In the genomic region with DNA sequence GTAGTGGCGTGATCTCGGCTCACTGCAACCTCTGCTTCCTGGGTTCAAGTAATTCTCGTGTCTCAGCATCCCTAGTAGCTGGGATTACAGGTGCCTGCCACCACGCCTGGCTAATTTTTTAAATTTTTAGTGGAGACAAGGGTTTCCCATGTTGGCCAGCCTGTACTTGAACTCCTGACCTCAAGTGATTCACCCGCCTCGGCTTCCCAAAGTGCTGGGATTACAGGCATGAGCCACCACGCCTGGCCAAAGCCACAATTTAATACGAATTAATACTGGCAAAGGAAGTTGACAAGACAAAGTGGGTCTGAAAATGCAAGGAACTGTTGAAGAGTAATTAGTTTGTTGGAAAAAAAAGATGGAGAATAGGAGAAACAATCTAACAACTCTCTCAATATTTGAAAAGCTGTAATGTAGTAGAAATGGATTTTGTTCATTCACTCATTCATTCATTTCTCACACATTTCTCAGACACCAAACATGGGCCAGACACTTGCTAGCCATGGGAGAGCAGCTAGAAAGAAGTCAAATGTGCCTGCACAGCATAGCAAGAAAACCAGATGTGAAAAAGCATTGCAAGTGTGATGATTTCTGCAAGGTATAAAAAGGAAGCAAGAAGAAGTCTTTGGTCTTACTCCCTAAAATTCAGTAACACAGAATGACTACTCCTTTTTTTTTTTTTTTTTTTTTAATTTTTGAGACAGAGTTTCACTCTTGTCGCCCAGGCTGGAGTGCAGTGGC, we compare ENCODE assay signal across 30 cellular contexts.
"Had no signal": no experiment of that assay in that cellular context is flagged by ENCODE, and none has a peak within 500 bp of the region (broad histone marks: within the 10 kb centered on the region; RNA-seq: fewer than 3 reads in every experiment).

No MANE protein-coding gene starts in this region.

- H3K27me3 ChIP-seq: adrenal gland had no signal

- H3K4me2 ChIP-seq: PC-9 had no signal

- H2AFZ ChIP-seq: PC-9 had no signal

- H3K4me3 ChIP-seq: adrenal gland, PC-9, SK-N-MC had no signal

- H3K27me3 Mint-ChIP-seq: activated CD4-positive, alpha-beta T cell treated with anti-CD3 and anti-CD28 coated beads for 36 hours; activated naive CD8-positive, alpha-beta T cell treated with anti-CD3 and anti-CD28 coated beads, Interleukin-2, amount 10 ng/mL, durations not matched to agents 7 days and 5 days had no signal

- H3K36me3 ChIP-seq: adrenal gland, WERI-Rb-1 had no signal

- H3K27ac Mint-ChIP-seq: activated CD4-positive, alpha-beta memory T cell treated with anti-CD3 and anti-CD28 coated beads, Interleukin-2, amount 10 ng/mL, durations not matched to agents 7 days and 5 days; activated CD4-positive, alpha-beta T cell treated with anti-CD3 and anti-CD28 coated beads for 36 hours; activated naive CD4-positive, alpha-beta T cell treated with anti-CD3 and anti-CD28 coated beads, Interleukin-2, amount 10 ng/mL, durations not matched to agents 7 days and 5 days; activated naive CD8-positive, alpha-beta T cell treated with anti-CD3 and anti-CD28 coated beads, Interleukin-2, amount 10 ng/mL, durations not matched to agents 7 days and 5 days; activated T-helper 17 cell treated with anti-CD3 and anti-CD28 coated beads, Interleukin-2, amount 50 U/mL, for 72 hours; T-cell had no signal

- FAIRE-seq: bronchial epithelial cell, TTC549 had no signal

- H3K27ac ChIP-seq: adrenal gland, PC-9, SK-N-MC, WERI-Rb-1 had no signal

- ATAC-seq: activated CD4-positive, alpha-beta T cell treated with anti-CD3 and anti-CD28 coated beads for 36 hours; activated T-helper 17 cell treated with anti-CD3 and anti-CD28 coated beads, Interleukin-2, amount 50 U/mL, for 72 hours; Right ventricle myocardium inferior; T-cell had no signal

- H3K36me3 Mint-ChIP-seq: activated naive CD4-positive, alpha-beta T cell treated with anti-CD3 and anti-CD28 coated beads, Interleukin-2, amount 10 ng/mL, durations not matched to agents 7 days and 5 days had no signal

- H3K4me1 Mint-ChIP-seq: activated CD4-positive, alpha-beta memory T cell treated with anti-CD3 and anti-CD28 coated beads, Interleukin-2, amount 10 ng/mL, durations not matched to agents 7 days and 5 days; activated CD4-positive, alpha-beta T cell treated with anti-CD3 and anti-CD28 coated beads for 36 hours; activated naive CD4-positive, alpha-beta T cell treated with anti-CD3 and anti-CD28 coated beads, Interleukin-2, amount 10 ng/mL, durations not matched to agents 7 days and 5 days; activated naive CD8-positive, alpha-beta T cell treated with anti-CD3 and anti-CD28 coated beads, Interleukin-2, amount 10 ng/mL, durations not matched to agents 7 days and 5 days; activated T-helper 17 cell treated with anti-CD3 and anti-CD28 coated beads, Interleukin-2, amount 50 U/mL, for 72 hours; T-cell had no signal

- DNase-seq: activated CD4-positive, alpha-beta memory T cell treated with anti-CD3 and anti-CD28 coated beads, Interleukin-2, amount 10 ng/mL, durations not matched to agents 7 days and 5 days; activated CD4-positive, alpha-beta T cell treated with anti-CD3 and anti-CD28 coated beads for 36 hours; activated CD4-positive, alpha-beta T cell treated with anti-CD3 and anti-CD28 coated beads, Interleukin-2, amount 50 U/mL, for 1 hour; activated gamma-delta T cell treated with Interleukin-2 at 50 U/mL for 16 hours; activated naive CD4-positive, alpha-beta T cell treated with anti-CD3 and anti-CD28 coated beads, Interleukin-2, amount 10 ng/mL, durations not matched to agents 7 days and 5 days; activated naive CD8-positive, alpha-beta T cell treated with anti-CD3 and anti-CD28 coated beads, Interleukin-2, amount 10 ng/mL, durations not matched to agents 7 days and 5 days; activated T-cell treated with anti-CD3 and anti-CD28 coated beads for 4 hours; activated T-cell treated with anti-CD3 and anti-CD28 coated beads, Interleukin-2, amount 50 U/mL, for 48 hours; adrenal gland; anterior cingulate cortex; central memory CD4-positive, alpha-beta T cell; KG1; MM.1S; NCI-H1105; NCI-H1436; NCI-H187; NCI-H2081; NCI-H510A treated with DMSO at 0.1 percent for 48 hours; NCI-H69; PC-9; RPMI8226; T-cell; T-helper 2 cell; T1000; WERI-Rb-1 had no signal

- H3K4me3 Mint-ChIP-seq: activated CD4-positive, alpha-beta memory T cell treated with anti-CD3 and anti-CD28 coated beads, Interleukin-2, amount 10 ng/mL, durations not matched to agents 7 days and 5 days; activated CD4-positive, alpha-beta T cell treated with anti-CD3 and anti-CD28 coated beads for 36 hours; activated naive CD4-positive, alpha-beta T cell treated with anti-CD3 and anti-CD28 coated beads, Interleukin-2, amount 10 ng/mL, durations not matched to agents 7 days and 5 days; activated naive CD8-positive, alpha-beta T cell treated with anti-CD3 and anti-CD28 coated beads, Interleukin-2, amount 10 ng/mL, durations not matched to agents 7 days and 5 days; activated T-helper 17 cell treated with anti-CD3 and anti-CD28 coated beads, Interleukin-2, amount 50 U/mL, for 72 hours; T-cell had no signal
